Comparison of ENCODE assay signal across 21 cellular contexts in the genomic region with DNA sequence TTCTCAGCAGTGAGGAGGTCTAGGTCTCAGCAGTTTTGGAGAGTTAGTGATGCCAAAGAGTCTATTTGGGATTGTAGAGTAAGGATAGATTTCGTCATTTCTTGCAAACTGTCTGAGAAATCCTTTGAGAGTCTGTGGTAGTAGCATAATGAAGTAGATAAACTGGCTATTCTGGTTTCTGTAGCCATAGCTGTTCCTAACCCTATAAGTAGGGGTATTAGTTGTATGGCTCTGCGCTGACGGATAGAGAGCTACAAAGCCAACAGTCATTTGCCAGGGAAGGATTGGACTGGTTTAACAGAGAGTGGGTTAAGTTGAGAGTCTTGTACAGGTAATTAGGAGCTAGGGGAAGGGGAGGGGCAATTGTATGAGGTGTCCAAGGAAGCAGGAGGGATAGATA.
"Had no signal": no experiment of that assay in that cellular context is flagged by ENCODE, and none has a peak within 500 bp of the region (broad histone marks: within the 10 kb centered on the region; RNA-seq: fewer than 3 reads in every experiment).

No MANE protein-coding gene starts in this region.

- ATAC-seq: activated T-cell treated with anti-CD3 and anti-CD28 coated beads, Interleukin-2, amount 50 U/mL, for 72 hours; left lobe of liver; stimulated activated naive CD8-positive, alpha-beta T cell treated with anti-CD3 and anti-CD28 coated beads, Interleukin-15, Interleukin-2, amounts not matched to agents 100 U/mL and 50 U/mL, for 24 hours; T-helper 17 cell had no signal

- H3K36me3 ChIP-seq: brain microvascular endothelial cell, tibial nerve had no signal

- H3K27ac ChIP-seq: brain microvascular endothelial cell, coronary artery, tibial nerve had no signal

- H3K4me3 ChIP-seq: coronary artery, tibial nerve had no signal

- FAIRE-seq: kidney had no signal

- DNase-seq: activated CD4-positive, alpha-beta T cell treated with anti-CD3 and anti-CD28 coated beads, Interleukin-2, amount 50 U/mL, for 4 hours; activated effector memory CD4-positive, alpha-beta T cell treated with anti-CD3 and anti-CD28 coated beads, Interleukin-2, amount 50 U/mL, for 16 hours; activated naive CD4-positive, alpha-beta T cell treated with anti-CD3 and anti-CD28 coated beads, Interleukin-2, amount 50 U/mL, for 16 hours; activated T-cell treated with anti-CD3 and anti-CD28 coated beads, Interleukin-2, amount 50 U/mL, for 72 hours; aorta; brain microvascular endothelial cell; foreskin melanocyte; glutamatergic neuron; hypothalamus; kidney; occipital lobe; posterior cingulate gyrus; retina; stimulated activated CD4-positive, alpha-beta T cell treated with anti-CD3 and anti-CD28 coated beads, Interleukin-12 subunit alpha, Interleukin-12 subunit beta, amount 100 ng/mL, for 4 hours; stimulated activated CD4-positive, alpha-beta T cell treated with anti-CD3 and anti-CD28 coated beads, Interleukin-1b, Interleukin-23, amount 100 ng/mL, for 48 hours; stimulated activated naive CD8-positive, alpha-beta T cell treated with anti-CD3 and anti-CD28 coated beads, Interleukin-15, Interleukin-2, amounts not matched to agents 100 U/mL and 50 U/mL, for 24 hours; substantia nigra; T-helper 17 cell had no signal

- H3K27me3 ChIP-seq: brain microvascular endothelial cell, tibial nerve had no signal
